In genomic region chr16:89161763-89162162, GRCh38 we compare ENCODE assay signal across 1 cellular context.
A peak's percentile ranks its signal among the peaks of the same experiment; 100 is the strongest.
TF ChIP-seq lines count a peak whose summit lies in the region.

No MANE protein-coding gene starts in this region.

TF ChIP-seq in HepG2, 621 proteins besides CTCF, POLR2A, EP300 and RAD21:
- TF ChIP-seq KDM5B (CRISPR knock-in tag; IDR thresholded peaks at IDR 0.05; ENCODE audit: borderline replicate concordance) (0 out of 2 replicates have a peak, but pooled peaks have one; percentile 52), MNT (IDR thresholded peaks at IDR 0.05) (peak; percentile 95), ZNF552 (CRISPR knock-in tag; IDR thresholded peaks at IDR 0.05; ENCODE audit: borderline replicate concordance) (peak; percentile 46; the same call in 1 of the 2 replicates), PHF8 (CRISPR knock-in tag; IDR thresholded peaks at IDR 0.05) (0 out of 2 replicates have a peak, but pooled peaks have one; percentile 2), RBFOX2 (IDR thresholded peaks at IDR 0.05; ENCODE audit: low read depth, low read length) (no peak), HHEX (CRISPR knock-in tag; IDR thresholded peaks at IDR 0.05) (no peak), KDM3A (CRISPR knock-in tag; IDR thresholded peaks at IDR 0.05; ENCODE audit: low read depth) (no peak), ZBTB33 (CRISPR knock-in tag; IDR thresholded peaks at IDR 0.05) (peak; percentile 68; the same call in 1 of the 2 replicates)
- TF ChIP-seq, protein P1, sequence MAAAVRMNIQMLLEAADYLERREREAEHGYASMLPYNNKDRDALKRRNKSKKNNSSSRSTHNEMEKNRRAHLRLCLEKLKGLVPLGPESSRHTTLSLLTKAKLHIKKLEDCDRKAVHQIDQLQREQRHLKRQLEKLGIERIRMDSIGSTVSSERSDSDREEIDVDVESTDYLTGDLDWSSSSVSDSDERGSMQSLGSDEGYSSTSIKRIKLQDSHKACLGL (CRISPR knock-in tag; IDR thresholded peaks at IDR 0.05): 0 out of 2 replicates have a peak, but pooled peaks have one; percentile 31
TF ChIP-seq in HepG2: peak in this region for 6.
